Comparison of ENCODE assay signal across 2 cellular contexts in the genomic region with DNA sequence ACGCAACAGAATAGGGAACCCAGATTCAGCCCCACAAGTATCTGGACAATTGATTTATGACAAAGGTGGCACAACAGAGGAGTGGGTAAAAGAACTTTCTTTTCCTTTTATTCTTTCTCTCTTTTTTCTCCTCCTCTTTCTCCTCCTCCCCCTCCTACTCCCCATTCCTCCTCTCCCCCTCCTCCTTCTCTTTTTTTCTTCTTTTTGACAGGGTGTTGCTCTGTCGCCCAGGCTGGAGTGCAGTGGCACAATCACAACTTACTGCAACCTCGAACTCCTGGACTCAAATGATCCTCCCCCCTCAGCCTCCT.
TF ChIP-seq lines count a peak whose summit lies in the region.

No MANE protein-coding gene starts in this region.

TF ChIP-seq in HEK293, 187 proteins besides CTCF, POLR2A, EP300 and RAD21:
- peak; percentile 52; the same call in 1 of the 2 replicates for TF ChIP-seq PRDM1 (tag by site-specific recombination; IDR thresholded peaks at IDR 0.05)
- TF ChIP-seq, protein P1, sequence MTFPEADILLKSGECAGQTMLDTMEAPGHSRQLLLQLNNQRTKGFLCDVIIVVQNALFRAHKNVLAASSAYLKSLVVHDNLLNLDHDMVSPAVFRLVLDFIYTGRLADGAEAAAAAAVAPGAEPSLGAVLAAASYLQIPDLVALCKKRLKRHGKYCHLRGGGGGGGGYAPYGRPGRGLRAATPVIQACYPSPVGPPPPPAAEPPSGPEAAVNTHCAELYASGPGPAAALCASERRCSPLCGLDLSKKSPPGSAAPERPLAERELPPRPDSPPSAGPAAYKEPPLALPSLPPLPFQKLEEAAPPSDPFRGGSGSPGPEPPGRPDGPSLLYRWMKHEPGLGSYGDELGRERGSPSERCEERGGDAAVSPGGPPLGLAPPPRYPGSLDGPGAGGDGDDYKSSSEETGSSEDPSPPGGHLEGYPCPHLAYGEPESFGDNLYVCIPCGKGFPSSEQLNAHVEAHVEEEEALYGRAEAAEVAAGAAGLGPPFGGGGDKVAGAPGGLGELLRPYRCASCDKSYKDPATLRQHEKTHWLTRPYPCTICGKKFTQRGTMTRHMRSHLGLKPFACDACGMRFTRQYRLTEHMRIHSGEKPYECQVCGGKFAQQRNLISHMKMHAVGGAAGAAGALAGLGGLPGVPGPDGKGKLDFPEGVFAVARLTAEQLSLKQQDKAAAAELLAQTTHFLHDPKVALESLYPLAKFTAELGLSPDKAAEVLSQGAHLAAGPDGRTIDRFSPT (tag by site-specific recombination; IDR thresholded peaks at IDR 0.05) = 0 out of 2 replicates have a peak, but pooled peaks have one; percentile 17
- TF ChIP-seq ZNF510 (tag by site-specific recombination; IDR thresholded peaks at IDR 0.05; ENCODE audit: insufficient replicate concordance) = no peak
- peak; percentile 45; the same call in 1 of the 2 replicates for TF ChIP-seq ZNF366 (tag by site-specific recombination; conservative IDR thresholded peaks at IDR 0.05)
- TF ChIP-seq ZXDB (tag by site-specific recombination; IDR thresholded peaks at IDR 0.05) = no peak

TF ChIP-seq in neural cell, 6 proteins besides CTCF, POLR2A, EP300 and RAD21:
- TF ChIP-seq MXI1 (conservative IDR thresholded peaks at IDR 0.05; ENCODE audit: poor library complexity, severe bottlenecking) (no peak), TAF1 (IDR thresholded peaks at IDR 0.05; ENCODE audit: low read depth) (no peak), EZH2 (IDR thresholded peaks at IDR 0.05; ENCODE audit: borderline replicate concordance, insufficient read depth, low read length, poor library complexity, severe bottlenecking) (no peak), POLR2AphosphoS5 (IDR thresholded peaks at IDR 0.05) (no peak), SMC3 (conservative IDR thresholded peaks at IDR 0.05; ENCODE audit: poor library complexity) (no peak)
- TF ChIP-seq, protein P2, sequence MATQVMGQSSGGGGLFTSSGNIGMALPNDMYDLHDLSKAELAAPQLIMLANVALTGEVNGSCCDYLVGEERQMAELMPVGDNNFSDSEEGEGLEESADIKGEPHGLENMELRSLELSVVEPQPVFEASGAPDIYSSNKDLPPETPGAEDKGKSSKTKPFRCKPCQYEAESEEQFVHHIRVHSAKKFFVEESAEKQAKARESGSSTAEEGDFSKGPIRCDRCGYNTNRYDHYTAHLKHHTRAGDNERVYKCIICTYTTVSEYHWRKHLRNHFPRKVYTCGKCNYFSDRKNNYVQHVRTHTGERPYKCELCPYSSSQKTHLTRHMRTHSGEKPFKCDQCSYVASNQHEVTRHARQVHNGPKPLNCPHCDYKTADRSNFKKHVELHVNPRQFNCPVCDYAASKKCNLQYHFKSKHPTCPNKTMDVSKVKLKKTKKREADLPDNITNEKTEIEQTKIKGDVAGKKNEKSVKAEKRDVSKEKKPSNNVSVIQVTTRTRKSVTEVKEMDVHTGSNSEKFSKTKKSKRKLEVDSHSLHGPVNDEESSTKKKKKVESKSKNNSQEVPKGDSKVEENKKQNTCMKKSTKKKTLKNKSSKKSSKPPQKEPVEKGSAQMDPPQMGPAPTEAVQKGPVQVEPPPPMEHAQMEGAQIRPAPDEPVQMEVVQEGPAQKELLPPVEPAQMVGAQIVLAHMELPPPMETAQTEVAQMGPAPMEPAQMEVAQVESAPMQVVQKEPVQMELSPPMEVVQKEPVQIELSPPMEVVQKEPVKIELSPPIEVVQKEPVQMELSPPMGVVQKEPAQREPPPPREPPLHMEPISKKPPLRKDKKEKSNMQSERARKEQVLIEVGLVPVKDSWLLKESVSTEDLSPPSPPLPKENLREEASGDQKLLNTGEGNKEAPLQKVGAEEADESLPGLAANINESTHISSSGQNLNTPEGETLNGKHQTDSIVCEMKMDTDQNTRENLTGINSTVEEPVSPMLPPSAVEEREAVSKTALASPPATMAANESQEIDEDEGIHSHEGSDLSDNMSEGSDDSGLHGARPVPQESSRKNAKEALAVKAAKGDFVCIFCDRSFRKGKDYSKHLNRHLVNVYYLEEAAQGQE (IDR thresholded peaks at IDR 0.05; ENCODE audit: borderline replicate concordance) = no peak
